8 cellular contexts compared by ENCODE assay signal in the genomic region with DNA sequence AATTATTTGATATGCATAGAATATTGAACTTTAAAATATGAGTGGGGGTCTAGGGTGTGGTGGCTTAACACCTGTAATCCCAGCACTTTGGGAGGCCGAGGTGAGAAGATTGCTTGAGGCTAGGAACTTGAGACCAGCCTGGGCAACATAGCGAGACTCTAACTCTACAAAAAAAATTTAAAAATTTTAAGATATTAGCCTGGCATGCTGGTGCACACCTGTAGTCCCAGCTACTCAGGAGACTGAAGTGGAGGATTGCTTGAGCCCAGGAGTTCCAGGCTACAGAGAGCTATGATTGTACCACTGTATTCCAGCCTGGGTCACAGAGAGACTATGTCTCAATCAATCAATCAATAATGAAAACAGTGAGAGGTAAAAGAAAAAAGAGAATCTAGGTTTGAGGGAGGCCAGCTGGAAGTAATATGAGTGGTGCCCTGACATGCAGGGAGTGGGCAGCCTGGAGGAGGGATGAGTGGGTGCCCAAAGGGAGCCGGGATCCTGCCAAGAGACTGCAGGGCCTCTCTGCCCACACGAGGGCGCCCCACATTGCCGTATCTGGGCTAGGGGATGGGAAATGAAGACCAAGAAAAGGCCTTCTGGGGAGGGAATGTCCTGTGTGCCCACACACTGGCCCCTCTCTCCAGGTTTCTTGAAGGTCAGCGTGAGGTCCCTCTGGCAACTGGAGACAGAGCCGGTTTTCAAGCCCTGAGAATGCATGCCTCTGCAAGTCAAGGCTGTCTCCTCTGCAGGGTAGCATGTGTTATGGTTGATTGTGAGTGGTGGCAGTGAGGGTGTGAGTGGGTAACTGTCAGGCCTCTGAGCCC.
DNase-seq lines count a peak whose midpoint lies in the region; ATAC-seq and TF ChIP-seq lines count a peak whose summit lies in the region.

No MANE protein-coding gene starts in this region.

- H3K36me3 ChIP-seq in upper lobe of right lung = no peaks in the 10 kb centered on the region

- no peaks in the 10 kb centered on the region for H3K27me3 ChIP-seq in upper lobe of right lung

- peak; percentile 86 for TF ChIP-seq CTCF in upper lobe of right lung (IDR thresholded peaks at IDR 0.05)

- H3K4me1 Mint-ChIP-seq in activated naive CD4-positive, alpha-beta T cell treated with anti-CD3 and anti-CD28 coated beads, Interleukin-2, amount 10 ng/mL, durations not matched to agents 7 days and 5 days = no peaks in the 10 kb centered on the region

- H3K4me1 ChIP-seq in upper lobe of right lung = no peaks in the 10 kb centered on the region

- H3K27me3 Mint-ChIP-seq in activated naive CD4-positive, alpha-beta T cell treated with anti-CD3 and anti-CD28 coated beads, Interleukin-2, amount 10 ng/mL, durations not matched to agents 7 days and 5 days = peaks cover 44% of the 10 kb centered on the region

- no peaks in the 10 kb centered on the region for H3K9me3 ChIP-seq in upper lobe of right lung

- H3K4me3 ChIP-seq in upper lobe of right lung = no peak overlapping the region

- no peak overlapping the region for H3K27ac ChIP-seq in upper lobe of right lung

- ATAC-seq in upper lobe of right lung = peak; percentile 95

- H3K9me3 Mint-ChIP-seq in activated naive CD4-positive, alpha-beta T cell treated with anti-CD3 and anti-CD28 coated beads, Interleukin-2, amount 10 ng/mL, durations not matched to agents 7 days and 5 days = no peaks in the 10 kb centered on the region

- intact Hi-C loops in head of caudate nucleus (cut with DNase I) (loop anchor here (10.0 kb wide), 2 partner anchors 146 to 236 kb away; a partner anchor contains a TSS), posterior cingulate gyrus (cut with DNase I) (loop anchor here (5.0 to 10.0 kb wide), 3 partner anchors 73 to 236 kb away; a partner anchor contains a TSS), upper lobe of right lung (cut with DNase I) (no loop called here)

- no peak overlapping the region for H3K27ac Mint-ChIP-seq in activated naive CD4-positive, alpha-beta T cell treated with anti-CD3 and anti-CD28 coated beads, Interleukin-2, amount 10 ng/mL, durations not matched to agents 7 days and 5 days

- H3K4me3 Mint-ChIP-seq in activated naive CD4-positive, alpha-beta T cell treated with anti-CD3 and anti-CD28 coated beads, Interleukin-2, amount 10 ng/mL, durations not matched to agents 7 days and 5 days = no peak overlapping the region

- CTCF ChIA-PET in activated naive CD4-positive, alpha-beta T cell treated with anti-CD3 and anti-CD28 coated beads, Interleukin-2, amount 10 ng/mL, durations not matched to agents 7 days and 5 days (lab: Charles Lee) = interaction anchor here (0.7 to 13.4 kb wide), 7 partner anchors 10 to 264 kb away, joined by 3 to 224 read pairs (median 6); a partner anchor contains a TSS

- H3K36me3 Mint-ChIP-seq in activated naive CD4-positive, alpha-beta T cell treated with anti-CD3 and anti-CD28 coated beads, Interleukin-2, amount 10 ng/mL, durations not matched to agents 7 days and 5 days = no peaks in the 10 kb centered on the region

- DNase-seq in SIG-M5 treated with dmso at 0.1 percent for 504 hours (lab: John Stamatoyannopoulos, UW; ENCODE audit: unreplicated experiment) (peak; percentile 50), SIG-M5 (lab: John Stamatoyannopoulos, UW) (no peak), LHCN-M2 (ENCODE audit: low read depth) (peak; percentile 65), SK-N-DZ (ENCODE audit: low spot score) (peak; percentile 72), head of caudate nucleus (peak; percentile 68 to 92 (median 84)), posterior cingulate gyrus (peak; percentile 50 to 96 (median 84)), upper lobe of right lung (peak; percentile 88)
- peak; percentile 82 for DNase-seq in activated naive CD4-positive, alpha-beta T cell treated with anti-CD3 and anti-CD28 coated beads, Interleukin-2, amount 10 ng/mL, durations not matched to agents 7 days and 5 days
